ENCODE assay signal across 8 cellular contexts in the genomic region with DNA sequence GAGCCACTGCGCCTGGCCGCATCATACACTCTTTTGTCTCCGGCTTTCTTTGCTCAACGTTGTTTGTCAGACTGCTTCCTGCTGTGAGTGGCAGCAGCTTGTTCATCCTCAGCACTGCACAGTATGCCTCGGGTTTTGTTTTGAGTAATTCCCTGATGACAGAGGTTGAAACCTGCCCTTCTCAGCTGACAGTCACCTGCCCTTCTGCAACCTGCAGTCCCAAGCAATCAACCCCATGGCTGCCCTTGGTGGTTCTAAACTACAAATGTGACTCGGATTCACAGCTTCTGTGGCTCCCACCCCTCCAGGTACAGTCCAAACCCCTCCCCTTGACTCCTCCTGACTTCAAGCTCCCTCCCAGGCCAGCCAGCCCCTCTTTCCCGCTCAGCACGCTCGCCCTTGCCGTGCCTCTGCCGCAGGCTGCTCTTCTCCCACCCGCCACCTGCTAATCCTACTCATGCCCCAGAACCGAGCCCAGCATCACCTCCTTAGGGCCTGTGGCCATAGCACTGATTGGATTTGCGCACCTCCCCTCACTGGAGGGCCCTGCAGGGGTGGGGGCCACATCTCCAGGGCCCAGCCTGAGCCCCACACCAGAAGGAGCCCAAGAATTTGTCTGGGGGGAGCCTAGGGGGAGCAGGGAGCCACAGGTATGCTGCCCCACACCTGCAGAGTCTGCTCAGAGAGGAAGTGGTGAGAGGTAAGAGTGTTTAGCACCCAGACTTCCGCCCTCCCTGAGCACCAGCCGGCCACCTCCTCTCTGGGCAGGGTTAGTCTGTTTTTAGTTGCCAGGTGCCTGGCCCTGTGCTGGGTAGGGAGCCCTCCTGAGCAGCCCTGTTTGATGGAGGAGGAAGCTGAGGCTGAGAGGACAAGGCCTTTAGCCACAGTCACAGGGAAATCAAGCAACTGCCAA. TPM values are rescaled to one million over a fixed set of nuclear protein-coding genes. Genes with fewer than 3 reads are reported as not detected.
A peak's percentile ranks its signal among the peaks of the same experiment; 100 is the strongest.
DNase-seq lines count a peak whose midpoint lies in the region; ATAC-seq and TF ChIP-seq lines count a peak whose summit lies in the region.

No MANE protein-coding gene starts in this region.

- no peak overlapping the region for H3K4me3 ChIP-seq in Caco-2 (ENCODE audit: low read depth, low read length)
- no peak overlapping the region for H3K4me3 ChIP-seq in GM23248

- no peaks in the 10 kb centered on the region for H4K20me1 ChIP-seq in GM23248 (ENCODE audit: insufficient read depth)

- H3K9me3 ChIP-seq in Caco-2 (no peaks in the 10 kb centered on the region), GM23248 (ENCODE audit: low read depth) (no peaks in the 10 kb centered on the region)

- H3K36me3 ChIP-seq in Caco-2 (ENCODE audit: control insufficient read depth, insufficient read depth, low read length) (no peaks in the 10 kb centered on the region; the same call in 1 of the 2 replicates), GM23248 (ENCODE audit: low read depth) (no peaks in the 10 kb centered on the region)

- intact Hi-C loops in Caco-2 (cut with micrococcal nuclease; ENCODE audit: unreplicated experiment), result no loop called here

- H3K27ac ChIP-seq in GM23248, result no peak overlapping the region

- H3K9me2 ChIP-seq in GM23248 (ENCODE audit: insufficient read depth), result no peaks in the 10 kb centered on the region

- H3K4me1 Mint-ChIP-seq in Caco-2 (ENCODE audit: low read depth, unreplicated experiment) (peaks cover 27% of the 10 kb centered on the region), brain (peaks cover 100% of the 10 kb centered on the region), progenitor cell of endocrine pancreas (ENCODE audit: low read depth) (peaks cover 23% of the 10 kb centered on the region)

- TF ChIP-seq CTCF in Caco-2 (IDR thresholded peaks at IDR 0.05; ENCODE audit: insufficient read depth in 1 of 2, low read depth in 1 of 2, low read length in 1 of 2, severe bottlenecking in 1 of 2, unreplicated experiment in 1 of 2) (no peak), GM20000 (IDR thresholded peaks at IDR 0.05; ENCODE audit: extremely low read depth, missing control alignments) (no peak), brain (conservative IDR thresholded peaks at IDR 0.05) (no peak), progenitor cell of endocrine pancreas (IDR thresholded peaks at IDR 0.05; ENCODE audit: unreplicated experiment) (no peak)

- WGBS in GM23248 (ENCODE audit: low coverage in 1 of 2, low lambda C conversion rate in 2 of 2, missing lambda C conversion rate in 2 of 2), 2 experiments, result 72 to 73% methylated on average over 14 to 16 of the region's 16 CpGs

- peaks cover 25% of the 10 kb centered on the region for H3F3A ChIP-seq in GM23248 (ENCODE audit: insufficient read depth)

- peaks cover 34% of the 10 kb centered on the region for H3K4me1 ChIP-seq in Caco-2
- H3K4me1 ChIP-seq in GM23248 (ENCODE audit: insufficient read depth), result peaks cover 60% of the 10 kb centered on the region

- peaks cover 5% of the 10 kb centered on the region for H3K36me3 Mint-ChIP-seq in Caco-2 (ENCODE audit: insufficient read depth, unreplicated experiment)
- no peaks in the 10 kb centered on the region for H3K36me3 Mint-ChIP-seq in brain
- H3K36me3 Mint-ChIP-seq in progenitor cell of endocrine pancreas (ENCODE audit: insufficient read depth), result no peaks in the 10 kb centered on the region

- H3K4me2 ChIP-seq in GM23248 (ENCODE audit: unreplicated experiment), result no peak overlapping the region

- no peak overlapping the region for H2AFZ ChIP-seq in GM23248

- POLR2A ChIA-PET in Caco-2 (lab: Charles Lee), result no interaction called here

- peaks cover 91% of the 10 kb centered on the region for H3K79me2 ChIP-seq in GM23248 (ENCODE audit: insufficient read depth)

- H3K27me3 ChIP-seq in Caco-2 (replicated peaks; ENCODE audit: control insufficient read depth, insufficient read depth, low read length) (no peaks in the 10 kb centered on the region), GM23248 (replicated peaks; ENCODE audit: insufficient read depth) (no peaks in the 10 kb centered on the region)

- no peak overlapping the region for H3K4me3 Mint-ChIP-seq in Caco-2 (ENCODE audit: unreplicated experiment)
- peak overlapping the region; percentile 2 to 70 (median 49) for H3K4me3 Mint-ChIP-seq in brain
- H3K4me3 Mint-ChIP-seq in progenitor cell of endocrine pancreas (ENCODE audit: low read depth), result no peak overlapping the region

- no TSS peak for BruUV-seq in Caco-2 (replicated peaks; lab: Mats Ljungman, UMichigan)

- CTCF ChIA-PET in Caco-2 (lab: Charles Lee), result no interaction called here

- no peak for DNase-seq in Caco-2
- DNase-seq in GM20000 (ENCODE audit: low spot score), result peak; percentile 92
- peak; percentile 56 for DNase-seq in T follicular helper cell (ENCODE audit: low read depth)
- DNase-seq in progenitor cell of endocrine pancreas (ENCODE audit: low spot score, unreplicated experiment), result no peak
- no peak for DNase-seq in GM23248
- no peak for DNase-seq in HK-2 (ENCODE audit: unreplicated experiment)

- ATAC-seq in HG03520 (IDR thresholded peaks at IDR 0.05; ENCODE audit: unreplicated experiment), result peak; percentile 62

- H3K27ac Mint-ChIP-seq in Caco-2 (ENCODE audit: unreplicated experiment), result peak overlapping the region; percentile 44
- peak overlapping the region; percentile 89 to 99 (median 97) for H3K27ac Mint-ChIP-seq in brain
- H3K27ac Mint-ChIP-seq in progenitor cell of endocrine pancreas, result peak overlapping the region; percentile 19

- in situ Hi-C loops in GM23248 (cut with MboI), result no loop called here

- no peaks in the 10 kb centered on the region for H3K9me3 Mint-ChIP-seq in Caco-2 (ENCODE audit: unreplicated experiment)
- H3K9me3 Mint-ChIP-seq in brain, result no peaks in the 10 kb centered on the region
- H3K9me3 Mint-ChIP-seq in progenitor cell of endocrine pancreas (ENCODE audit: low read depth), result no peaks in the 10 kb centered on the region

- no peak overlapping the region for H3K9ac ChIP-seq in GM23248

- H3K27me3 Mint-ChIP-seq in Caco-2 (ENCODE audit: insufficient read depth, unreplicated experiment) (no peaks in the 10 kb centered on the region), brain (peaks cover 4% of the 10 kb centered on the region), progenitor cell of endocrine pancreas (no peaks in the 10 kb centered on the region)

RNA-seq across cellular contexts. Expression of a gene that starts 10.1 kb away (rescaled TPM):
- 44.1 and 47.1 TPM in 2 replicates for total RNA-seq in Caco-2 (2022)
- 78.8 TPM for polyA plus RNA-seq in brain (ENCODE audit: insufficient read depth, low read depth, low replicate concordance)
- 48.2 and 54.1 TPM in 2 replicates for total RNA-seq in progenitor cell of endocrine pancreas
- total RNA-seq in GM23248 (2014; rRNA removed; shearing (Covaris generic)), result 6.1 and 29.6 TPM in 2 replicates
- 8.9 and 9.3 TPM in 2 replicates for polyA plus RNA-seq in GM23248 (2016; fragmentation: Nextera tagmentation; extraction: Ambion mirVana)

RNA-seq across cellular contexts. Expression of a gene that starts 33.0 kb away (rescaled TPM):
- total RNA-seq in Caco-2 (2022) (38.7 and 39.4 TPM in 2 replicates), progenitor cell of endocrine pancreas (34.0 and 37.7 TPM in 2 replicates)
- polyA plus RNA-seq in brain (ENCODE audit: insufficient read depth, low read depth, low replicate concordance) (144 TPM), GM23248 (2016; fragmentation: Nextera tagmentation; extraction: Ambion mirVana) (62.8 and 66.5 TPM in 2 replicates)
- 27.0 and 33.3 TPM in 2 replicates for total RNA-seq in GM23248 (2014; rRNA removed; shearing (Covaris generic))

RNA-seq across cellular contexts. Expression of a gene that starts 40.1 kb away (rescaled TPM):
- 2.3 and 3.8 TPM in 2 replicates for total RNA-seq in Caco-2 (2022)
- polyA plus RNA-seq in brain (ENCODE audit: insufficient read depth, low read depth, low replicate concordance), result 2.4 TPM
- 3.4 and 3.6 TPM in 2 replicates for total RNA-seq in progenitor cell of endocrine pancreas
- 5.5 and 16.6 TPM in 2 replicates for total RNA-seq in GM23248 (2014; rRNA removed; shearing (Covaris generic))
- polyA plus RNA-seq in GM23248 (2016; fragmentation: Nextera tagmentation; extraction: Ambion mirVana), result 8.8 and 9.4 TPM in 2 replicates

RNA-seq across cellular contexts. Expression of a gene that starts 53.8 kb away (rescaled TPM):
- total RNA-seq in Caco-2 (2022) (12.1 and 13.2 TPM in 2 replicates), progenitor cell of endocrine pancreas (7.0 and 7.7 TPM in 2 replicates)
- polyA plus RNA-seq in brain (ENCODE audit: insufficient read depth, low read depth, low replicate concordance) (19.2 TPM), GM23248 (2016; fragmentation: Nextera tagmentation; extraction: Ambion mirVana) (33.7 and 40.1 TPM in 2 replicates)
- total RNA-seq in GM23248 (2014; rRNA removed; shearing (Covaris generic)), result 45.5 and 61.0 TPM in 2 replicates

Comparison
In these comparisons a context has a peak if more than half of its experiments do, and no peak if none do; other contexts are left out.
1. DNase-seq: peak in GM20000 (single experiment) and T follicular helper cell (single experiment); none in Caco-2 (0 of 2), progenitor cell of endocrine pancreas (single experiment), GM23248 (single experiment) and HK-2 (single experiment).
2. H3K27ac Mint-ChIP-seq: peak in every context shown above with its lines; median percentile 97 in brain; 44 in Caco-2; 19 in progenitor cell of endocrine pancreas.
3. H3K4me3 Mint-ChIP-seq: peak in brain (5 of 5); none in Caco-2 (single experiment) and progenitor cell of endocrine pancreas (single experiment).